ENCODE assay signal across 1 cellular context in the genomic region with DNA sequence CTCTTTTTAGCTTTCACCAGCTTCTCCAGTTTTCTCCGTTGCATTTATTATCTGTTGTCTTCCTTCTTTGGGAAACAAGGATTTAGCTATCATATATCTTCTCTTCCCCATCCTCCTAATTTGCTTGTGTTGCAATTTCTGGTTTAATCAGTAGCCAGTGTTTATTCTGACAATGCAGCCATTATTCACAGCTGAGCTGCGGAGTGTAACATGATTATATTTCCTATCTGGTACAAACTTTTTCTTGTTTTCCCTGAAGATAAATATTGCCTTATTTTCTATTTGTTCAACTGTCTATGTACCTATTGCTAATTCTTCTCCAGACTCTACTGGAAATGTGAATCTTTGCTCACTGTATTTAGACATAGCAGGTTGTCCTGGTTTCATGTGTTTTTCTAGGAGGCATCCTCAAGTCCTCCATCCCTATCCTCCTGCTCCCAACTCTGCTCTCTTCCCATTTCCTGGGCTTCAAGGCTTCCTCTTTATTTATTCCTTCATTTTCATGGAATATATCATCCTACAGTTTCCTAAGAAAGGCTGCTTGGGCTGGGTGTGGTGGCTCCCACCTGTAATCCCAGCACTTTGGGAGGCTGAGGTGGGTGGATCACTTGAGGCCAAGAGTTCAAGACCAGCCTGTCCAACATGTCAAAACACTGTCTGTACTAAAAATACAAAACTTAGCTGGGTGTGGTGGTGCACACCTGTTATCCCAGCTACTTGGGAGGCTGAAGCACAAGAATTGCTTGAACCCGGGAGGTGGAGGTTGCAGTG.
TF ChIP-seq lines count a peak whose summit lies in the region.

No MANE protein-coding gene starts in this region.

TF ChIP-seq in HepG2, 621 proteins besides CTCF, POLR2A, EP300 and RAD21 (continued from another document and continues in another):
- TF ChIP-seq, protein P1, sequence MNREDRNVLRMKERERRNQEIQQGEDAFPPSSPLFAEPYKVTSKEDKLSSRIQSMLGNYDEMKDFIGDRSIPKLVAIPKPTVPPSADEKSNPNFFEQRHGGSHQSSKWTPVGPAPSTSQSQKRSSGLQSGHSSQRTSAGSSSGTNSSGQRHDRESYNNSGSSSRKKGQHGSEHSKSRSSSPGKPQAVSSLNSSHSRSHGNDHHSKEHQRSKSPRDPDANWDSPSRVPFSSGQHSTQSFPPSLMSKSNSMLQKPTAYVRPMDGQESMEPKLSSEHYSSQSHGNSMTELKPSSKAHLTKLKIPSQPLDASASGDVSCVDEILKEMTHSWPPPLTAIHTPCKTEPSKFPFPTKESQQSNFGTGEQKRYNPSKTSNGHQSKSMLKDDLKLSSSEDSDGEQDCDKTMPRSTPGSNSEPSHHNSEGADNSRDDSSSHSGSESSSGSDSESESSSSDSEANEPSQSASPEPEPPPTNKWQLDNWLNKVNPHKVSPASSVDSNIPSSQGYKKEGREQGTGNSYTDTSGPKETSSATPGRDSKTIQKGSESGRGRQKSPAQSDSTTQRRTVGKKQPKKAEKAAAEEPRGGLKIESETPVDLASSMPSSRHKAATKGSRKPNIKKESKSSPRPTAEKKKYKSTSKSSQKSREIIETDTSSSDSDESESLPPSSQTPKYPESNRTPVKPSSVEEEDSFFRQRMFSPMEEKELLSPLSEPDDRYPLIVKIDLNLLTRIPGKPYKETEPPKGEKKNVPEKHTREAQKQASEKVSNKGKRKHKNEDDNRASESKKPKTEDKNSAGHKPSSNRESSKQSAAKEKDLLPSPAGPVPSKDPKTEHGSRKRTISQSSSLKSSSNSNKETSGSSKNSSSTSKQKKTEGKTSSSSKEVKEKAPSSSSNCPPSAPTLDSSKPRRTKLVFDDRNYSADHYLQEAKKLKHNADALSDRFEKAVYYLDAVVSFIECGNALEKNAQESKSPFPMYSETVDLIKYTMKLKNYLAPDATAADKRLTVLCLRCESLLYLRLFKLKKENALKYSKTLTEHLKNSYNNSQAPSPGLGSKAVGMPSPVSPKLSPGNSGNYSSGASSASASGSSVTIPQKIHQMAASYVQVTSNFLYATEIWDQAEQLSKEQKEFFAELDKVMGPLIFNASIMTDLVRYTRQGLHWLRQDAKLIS (CRISPR knock-in tag; IDR thresholded peaks at IDR 0.05): no peak
- TF ChIP-seq ELF1 (CRISPR knock-in tag; IDR thresholded peaks at IDR 0.05): no peak; the same call in 1 of the 2 replicates
- no peak for TF ChIP-seq U2AF2 (IDR thresholded peaks at IDR 0.05; ENCODE audit: low read depth, low read length)
- TF ChIP-seq ZBTB21 (CRISPR knock-in tag; IDR thresholded peaks at IDR 0.05): no peak
- TF ChIP-seq ZNF484 (CRISPR knock-in tag; IDR thresholded peaks at IDR 0.05; ENCODE audit: borderline replicate concordance, low read depth): no peak
- TF ChIP-seq, protein P2, sequence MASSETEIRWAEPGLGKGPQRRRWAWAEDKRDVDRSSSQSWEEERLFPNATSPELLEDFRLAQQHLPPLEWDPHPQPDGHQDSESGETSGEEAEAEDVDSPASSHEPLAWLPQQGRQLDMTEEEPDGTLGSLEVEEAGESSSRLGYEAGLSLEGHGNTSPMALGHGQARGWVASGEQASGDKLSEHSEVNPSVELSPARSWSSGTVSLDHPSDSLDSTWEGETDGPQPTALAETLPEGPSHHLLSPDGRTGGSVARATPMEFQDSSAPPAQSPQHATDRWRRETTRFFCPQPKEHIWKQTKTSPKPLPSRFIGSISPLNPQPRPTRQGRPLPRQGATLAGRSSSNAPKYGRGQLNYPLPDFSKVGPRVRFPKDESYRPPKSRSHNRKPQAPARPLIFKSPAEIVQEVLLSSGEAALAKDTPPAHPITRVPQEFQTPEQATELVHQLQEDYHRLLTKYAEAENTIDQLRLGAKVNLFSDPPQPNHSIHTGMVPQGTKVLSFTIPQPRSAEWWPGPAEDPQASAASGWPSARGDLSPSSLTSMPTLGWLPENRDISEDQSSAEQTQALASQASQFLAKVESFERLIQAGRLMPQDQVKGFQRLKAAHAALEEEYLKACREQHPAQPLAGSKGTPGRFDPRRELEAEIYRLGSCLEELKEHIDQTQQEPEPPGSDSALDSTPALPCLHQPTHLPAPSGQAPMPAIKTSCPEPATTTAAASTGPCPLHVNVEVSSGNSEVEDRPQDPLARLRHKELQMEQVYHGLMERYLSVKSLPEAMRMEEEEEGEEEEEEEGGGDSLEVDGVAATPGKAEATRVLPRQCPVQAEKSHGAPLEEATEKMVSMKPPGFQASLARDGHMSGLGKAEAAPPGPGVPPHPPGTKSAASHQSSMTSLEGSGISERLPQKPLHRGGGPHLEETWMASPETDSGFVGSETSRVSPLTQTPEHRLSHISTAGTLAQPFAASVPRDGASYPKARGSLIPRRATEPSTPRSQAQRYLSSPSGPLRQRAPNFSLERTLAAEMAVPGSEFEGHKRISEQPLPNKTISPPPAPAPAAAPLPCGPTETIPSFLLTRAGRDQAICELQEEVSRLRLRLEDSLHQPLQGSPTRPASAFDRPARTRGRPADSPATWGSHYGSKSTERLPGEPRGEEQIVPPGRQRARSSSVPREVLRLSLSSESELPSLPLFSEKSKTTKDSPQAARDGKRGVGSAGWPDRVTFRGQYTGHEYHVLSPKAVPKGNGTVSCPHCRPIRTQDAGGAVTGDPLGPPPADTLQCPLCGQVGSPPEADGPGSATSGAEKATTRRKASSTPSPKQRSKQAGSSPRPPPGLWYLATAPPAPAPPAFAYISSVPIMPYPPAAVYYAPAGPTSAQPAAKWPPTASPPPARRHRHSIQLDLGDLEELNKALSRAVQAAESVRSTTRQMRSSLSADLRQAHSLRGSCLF (CRISPR knock-in tag; IDR thresholded peaks at IDR 0.05; ENCODE audit: borderline replicate concordance): no peak
- no peak for TF ChIP-seq SMC3 (IDR thresholded peaks at IDR 0.05; ENCODE audit: low read length)
- peak; percentile 42 for TF ChIP-seq ZEB1 (IDR thresholded peaks at IDR 0.05; ENCODE audit: insufficient replicate concordance, low read depth)
- TF ChIP-seq PAX8 (CRISPR knock-in tag; IDR thresholded peaks at IDR 0.05; ENCODE audit: borderline replicate concordance): no peak
- TF ChIP-seq ZC3H4 (CRISPR knock-in tag; IDR thresholded peaks at IDR 0.05; ENCODE audit: borderline replicate concordance): no peak
- TF ChIP-seq ZNF549 (CRISPR knock-in tag; IDR thresholded peaks at IDR 0.05): no peak
- no peak for TF ChIP-seq NFIB (CRISPR knock-in tag; IDR thresholded peaks at IDR 0.05; ENCODE audit: borderline replicate concordance)
- TF ChIP-seq ZNF12 (CRISPR knock-in tag; IDR thresholded peaks at IDR 0.05): peak; percentile 71; the same call in 1 of the 2 replicates
- no peak for TF ChIP-seq RBFOX2 (IDR thresholded peaks at IDR 0.05; ENCODE audit: low read depth, low read length)
- TF ChIP-seq, protein P3, sequence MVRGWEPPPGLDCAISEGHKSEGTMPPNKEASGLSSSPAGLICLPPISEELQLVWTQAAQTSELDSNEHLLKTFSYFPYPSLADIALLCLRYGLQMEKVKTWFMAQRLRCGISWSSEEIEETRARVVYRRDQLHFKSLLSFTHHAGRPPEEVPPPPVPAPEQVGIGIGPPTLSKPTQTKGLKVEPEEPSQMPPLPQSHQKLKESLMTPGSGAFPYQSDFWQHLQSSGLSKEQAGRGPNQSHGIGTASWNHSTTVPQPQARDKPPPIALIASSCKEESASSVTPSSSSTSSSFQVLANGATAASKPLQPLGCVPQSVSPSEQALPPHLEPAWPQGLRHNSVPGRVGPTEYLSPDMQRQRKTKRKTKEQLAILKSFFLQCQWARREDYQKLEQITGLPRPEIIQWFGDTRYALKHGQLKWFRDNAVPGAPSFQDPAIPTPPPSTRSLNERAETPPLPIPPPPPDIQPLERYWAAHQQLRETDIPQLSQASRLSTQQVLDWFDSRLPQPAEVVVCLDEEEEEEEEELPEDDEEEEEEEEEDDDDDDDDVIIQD (CRISPR knock-in tag; IDR thresholded peaks at IDR 0.05; ENCODE audit: low read depth): peak; percentile 69
- no peak for TF ChIP-seq SMAD1 (CRISPR knock-in tag; IDR thresholded peaks at IDR 0.05; ENCODE audit: borderline replicate concordance, low read depth)
- no peak for TF ChIP-seq CCAR2 (optimal IDR thresholded peaks at IDR 0.05; ENCODE audit: low read depth, low read length)
- TF ChIP-seq CEBPB (IDR thresholded peaks at IDR 0.05; ENCODE audit: borderline replicate concordance, low read depth, low read length): peak; percentile 94
- TF ChIP-seq RFX1 (IDR thresholded peaks at IDR 0.05): no peak
- TF ChIP-seq MTA1 (CRISPR knock-in tag; IDR thresholded peaks at IDR 0.05; ENCODE audit: borderline replicate concordance): no peak; the same call in 1 of the 2 replicates
- TF ChIP-seq MIER3 (CRISPR knock-in tag; IDR thresholded peaks at IDR 0.05; ENCODE audit: borderline replicate concordance): peak; percentile 60; the same call in 1 of the 2 replicates
- TF ChIP-seq KDM2A (CRISPR knock-in tag; IDR thresholded peaks at IDR 0.05; ENCODE audit: borderline replicate concordance, low read depth): no peak
- TF ChIP-seq, protein P4, sequence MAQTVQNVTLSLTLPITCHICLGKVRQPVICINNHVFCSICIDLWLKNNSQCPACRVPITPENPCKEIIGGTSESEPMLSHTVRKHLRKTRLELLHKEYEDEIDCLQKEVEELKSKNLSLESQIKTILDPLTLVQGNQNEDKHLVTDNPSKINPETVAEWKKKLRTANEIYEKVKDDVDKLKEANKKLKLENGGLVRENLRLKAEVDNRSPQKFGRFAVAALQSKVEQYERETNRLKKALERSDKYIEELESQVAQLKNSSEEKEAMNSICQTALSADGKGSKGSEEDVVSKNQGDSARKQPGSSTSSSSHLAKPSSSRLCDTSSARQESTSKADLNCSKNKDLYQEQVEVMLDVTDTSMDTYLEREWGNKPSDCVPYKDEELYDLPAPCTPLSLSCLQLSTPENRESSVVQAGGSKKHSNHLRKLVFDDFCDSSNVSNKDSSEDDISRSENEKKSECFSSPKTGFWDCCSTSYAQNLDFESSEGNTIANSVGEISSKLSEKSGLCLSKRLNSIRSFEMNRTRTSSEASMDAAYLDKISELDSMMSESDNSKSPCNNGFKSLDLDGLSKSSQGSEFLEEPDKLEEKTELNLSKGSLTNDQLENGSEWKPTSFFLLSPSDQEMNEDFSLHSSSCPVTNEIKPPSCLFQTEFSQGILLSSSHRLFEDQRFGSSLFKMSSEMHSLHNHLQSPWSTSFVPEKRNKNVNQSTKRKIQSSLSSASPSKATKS (CRISPR knock-in tag; IDR thresholded peaks at IDR 0.05): no peak
- no peak for TF ChIP-seq ZFY (CRISPR knock-in tag; IDR thresholded peaks at IDR 0.05)
- TF ChIP-seq, protein P5, sequence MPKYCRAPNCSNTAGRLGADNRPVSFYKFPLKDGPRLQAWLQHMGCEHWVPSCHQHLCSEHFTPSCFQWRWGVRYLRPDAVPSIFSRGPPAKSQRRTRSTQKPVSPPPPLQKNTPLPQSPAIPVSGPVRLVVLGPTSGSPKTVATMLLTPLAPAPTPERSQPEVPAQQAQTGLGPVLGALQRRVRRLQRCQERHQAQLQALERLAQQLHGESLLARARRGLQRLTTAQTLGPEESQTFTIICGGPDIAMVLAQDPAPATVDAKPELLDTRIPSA (CRISPR knock-in tag; IDR thresholded peaks at IDR 0.05; ENCODE audit: borderline replicate concordance): no peak
- TF ChIP-seq ZNF652 (CRISPR knock-in tag; IDR thresholded peaks at IDR 0.05; ENCODE audit: borderline replicate concordance, low read depth): peak; percentile 18; the same call in 1 of the 2 replicates
- TF ChIP-seq NFKBIZ (CRISPR knock-in tag; IDR thresholded peaks at IDR 0.05): no peak; the same call in 1 of the 2 replicates
- no peak for TF ChIP-seq ZSCAN21 (CRISPR knock-in tag; IDR thresholded peaks at IDR 0.05; ENCODE audit: borderline replicate concordance)
- TF ChIP-seq MED1 (CRISPR knock-in tag; IDR thresholded peaks at IDR 0.05): peak; percentile 91
- TF ChIP-seq, protein P6, sequence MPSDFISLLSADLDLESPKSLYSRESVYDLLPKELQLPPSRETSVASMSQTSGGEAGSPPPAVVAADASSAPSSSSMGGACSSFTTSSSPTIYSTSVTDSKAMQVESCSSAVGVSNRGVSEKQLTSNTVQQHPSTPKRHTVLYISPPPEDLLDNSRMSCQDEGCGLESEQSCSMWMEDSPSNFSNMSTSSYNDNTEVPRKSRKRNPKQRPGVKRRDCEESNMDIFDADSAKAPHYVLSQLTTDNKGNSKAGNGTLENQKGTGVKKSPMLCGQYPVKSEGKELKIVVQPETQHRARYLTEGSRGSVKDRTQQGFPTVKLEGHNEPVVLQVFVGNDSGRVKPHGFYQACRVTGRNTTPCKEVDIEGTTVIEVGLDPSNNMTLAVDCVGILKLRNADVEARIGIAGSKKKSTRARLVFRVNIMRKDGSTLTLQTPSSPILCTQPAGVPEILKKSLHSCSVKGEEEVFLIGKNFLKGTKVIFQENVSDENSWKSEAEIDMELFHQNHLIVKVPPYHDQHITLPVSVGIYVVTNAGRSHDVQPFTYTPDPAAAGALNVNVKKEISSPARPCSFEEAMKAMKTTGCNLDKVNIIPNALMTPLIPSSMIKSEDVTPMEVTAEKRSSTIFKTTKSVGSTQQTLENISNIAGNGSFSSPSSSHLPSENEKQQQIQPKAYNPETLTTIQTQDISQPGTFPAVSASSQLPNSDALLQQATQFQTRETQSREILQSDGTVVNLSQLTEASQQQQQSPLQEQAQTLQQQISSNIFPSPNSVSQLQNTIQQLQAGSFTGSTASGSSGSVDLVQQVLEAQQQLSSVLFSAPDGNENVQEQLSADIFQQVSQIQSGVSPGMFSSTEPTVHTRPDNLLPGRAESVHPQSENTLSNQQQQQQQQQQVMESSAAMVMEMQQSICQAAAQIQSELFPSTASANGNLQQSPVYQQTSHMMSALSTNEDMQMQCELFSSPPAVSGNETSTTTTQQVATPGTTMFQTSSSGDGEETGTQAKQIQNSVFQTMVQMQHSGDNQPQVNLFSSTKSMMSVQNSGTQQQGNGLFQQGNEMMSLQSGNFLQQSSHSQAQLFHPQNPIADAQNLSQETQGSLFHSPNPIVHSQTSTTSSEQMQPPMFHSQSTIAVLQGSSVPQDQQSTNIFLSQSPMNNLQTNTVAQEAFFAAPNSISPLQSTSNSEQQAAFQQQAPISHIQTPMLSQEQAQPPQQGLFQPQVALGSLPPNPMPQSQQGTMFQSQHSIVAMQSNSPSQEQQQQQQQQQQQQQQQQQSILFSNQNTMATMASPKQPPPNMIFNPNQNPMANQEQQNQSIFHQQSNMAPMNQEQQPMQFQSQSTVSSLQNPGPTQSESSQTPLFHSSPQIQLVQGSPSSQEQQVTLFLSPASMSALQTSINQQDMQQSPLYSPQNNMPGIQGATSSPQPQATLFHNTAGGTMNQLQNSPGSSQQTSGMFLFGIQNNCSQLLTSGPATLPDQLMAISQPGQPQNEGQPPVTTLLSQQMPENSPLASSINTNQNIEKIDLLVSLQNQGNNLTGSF (CRISPR knock-in tag; IDR thresholded peaks at IDR 0.05): no peak
- TF ChIP-seq ZNF552 (CRISPR knock-in tag; IDR thresholded peaks at IDR 0.05; ENCODE audit: borderline replicate concordance): no peak
- TF ChIP-seq CC2D1A (CRISPR knock-in tag; IDR thresholded peaks at IDR 0.05): 0 out of 2 replicates have a peak, but pooled peaks have one; percentile 50
- TF ChIP-seq, protein P7, sequence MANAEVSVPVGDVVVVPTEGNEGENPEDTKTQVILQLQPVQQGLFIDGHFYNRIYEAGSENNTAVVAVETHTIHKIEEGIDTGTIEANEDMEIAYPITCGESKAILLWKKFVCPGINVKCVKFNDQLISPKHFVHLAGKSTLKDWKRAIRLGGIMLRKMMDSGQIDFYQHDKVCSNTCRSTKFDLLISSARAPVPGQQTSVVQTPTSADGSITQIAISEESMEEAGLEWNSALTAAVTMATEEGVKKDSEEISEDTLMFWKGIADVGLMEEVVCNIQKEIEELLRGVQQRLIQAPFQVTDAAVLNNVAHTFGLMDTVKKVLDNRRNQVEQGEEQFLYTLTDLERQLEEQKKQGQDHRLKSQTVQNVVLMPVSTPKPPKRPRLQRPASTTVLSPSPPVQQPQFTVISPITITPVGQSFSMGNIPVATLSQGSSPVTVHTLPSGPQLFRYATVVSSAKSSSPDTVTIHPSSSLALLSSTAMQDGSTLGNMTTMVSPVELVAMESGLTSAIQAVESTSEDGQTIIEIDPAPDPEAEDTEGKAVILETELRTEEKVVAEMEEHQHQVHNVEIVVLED (CRISPR knock-in tag; IDR thresholded peaks at IDR 0.05; ENCODE audit: borderline replicate concordance): no peak; the same call in 1 of the 2 replicates
- TF ChIP-seq ZNF792 (CRISPR knock-in tag; IDR thresholded peaks at IDR 0.05): 0 out of 2 replicates have a peak, but pooled peaks have one; percentile 76
- TF ChIP-seq PRMT3 (CRISPR knock-in tag; IDR thresholded peaks at IDR 0.05; ENCODE audit: borderline replicate concordance, low read depth): no peak
- TF ChIP-seq ZNF274 (CRISPR knock-in tag; IDR thresholded peaks at IDR 0.05): no peak
